1 cellular context compared by ENCODE assay signal in the genomic region with DNA sequence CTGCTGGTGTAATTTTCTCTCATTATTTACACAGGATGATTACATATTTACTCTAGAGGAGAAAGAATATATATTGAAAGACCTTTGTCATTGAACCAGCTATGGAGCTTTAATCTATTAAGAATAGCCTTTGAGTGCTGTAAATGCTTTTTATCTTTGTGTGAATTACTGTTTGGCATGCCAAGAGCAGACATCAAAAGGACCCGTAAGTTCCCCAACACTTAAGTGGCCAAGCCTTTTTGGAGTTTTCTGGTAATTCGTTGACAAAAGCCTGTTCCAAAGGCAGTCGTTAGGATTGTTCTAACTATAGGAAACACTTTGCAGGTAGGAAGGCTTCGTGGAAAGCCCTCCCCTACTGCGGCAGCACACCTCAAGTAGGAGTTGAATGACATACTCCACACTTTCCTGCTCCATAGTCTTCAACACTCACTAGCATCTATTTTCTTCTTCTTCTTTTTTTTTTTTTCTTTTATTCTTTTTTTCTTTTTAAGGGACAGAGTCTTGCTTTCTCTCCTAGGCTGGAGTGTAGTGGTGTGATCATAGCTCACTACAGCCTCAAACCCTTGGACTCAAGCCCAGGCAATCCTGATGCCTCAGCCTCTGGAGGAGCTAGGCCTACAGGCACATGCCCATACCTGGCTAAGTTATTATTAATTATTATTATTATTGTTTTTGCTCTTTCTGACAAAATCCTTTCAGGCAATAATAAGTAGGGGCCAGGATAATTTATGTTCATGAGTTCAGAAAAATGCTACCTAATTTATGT.
TF ChIP-seq lines count a peak whose summit lies in the region.

No MANE protein-coding gene starts in this region.

TF ChIP-seq in HCT116, 20 proteins besides CTCF, POLR2A, EP300 and RAD21 (continued from another document):
- TF ChIP-seq MAX (IDR thresholded peaks at IDR 0.05): peak; percentile 46
- TF ChIP-seq ZNF274 (IDR thresholded peaks at IDR 0.05; ENCODE audit: low read depth, low read length): no peak
- TF ChIP-seq ZFX (IDR thresholded peaks at IDR 0.05): no peak; the same call in 1 of the 2 replicates
- TF ChIP-seq SRF (IDR thresholded peaks at IDR 0.05; ENCODE audit: low read depth): no peak
- TF ChIP-seq, protein P1, sequence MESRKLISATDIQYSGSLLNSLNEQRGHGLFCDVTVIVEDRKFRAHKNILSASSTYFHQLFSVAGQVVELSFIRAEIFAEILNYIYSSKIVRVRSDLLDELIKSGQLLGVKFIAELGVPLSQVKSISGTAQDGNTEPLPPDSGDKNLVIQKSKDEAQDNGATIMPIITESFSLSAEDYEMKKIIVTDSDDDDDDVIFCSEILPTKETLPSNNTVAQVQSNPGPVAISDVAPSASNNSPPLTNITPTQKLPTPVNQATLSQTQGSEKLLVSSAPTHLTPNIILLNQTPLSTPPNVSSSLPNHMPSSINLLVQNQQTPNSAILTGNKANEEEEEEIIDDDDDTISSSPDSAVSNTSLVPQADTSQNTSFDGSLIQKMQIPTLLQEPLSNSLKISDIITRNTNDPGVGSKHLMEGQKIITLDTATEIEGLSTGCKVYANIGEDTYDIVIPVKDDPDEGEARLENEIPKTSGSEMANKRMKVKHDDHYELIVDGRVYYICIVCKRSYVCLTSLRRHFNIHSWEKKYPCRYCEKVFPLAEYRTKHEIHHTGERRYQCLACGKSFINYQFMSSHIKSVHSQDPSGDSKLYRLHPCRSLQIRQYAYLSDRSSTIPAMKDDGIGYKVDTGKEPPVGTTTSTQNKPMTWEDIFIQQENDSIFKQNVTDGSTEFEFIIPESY (IDR thresholded peaks at IDR 0.05; ENCODE audit: extremely low read depth, insufficient replicate concordance, low read length): peak; percentile 4
- TF ChIP-seq REST (IDR thresholded peaks at IDR 0.05; ENCODE audit: low read depth): no peak
- no peak for TF ChIP-seq FOSL1 (IDR thresholded peaks at IDR 0.05; ENCODE audit: low read depth)
- no peak for TF ChIP-seq EZH2 (IDR thresholded peaks at IDR 0.05)
- TF ChIP-seq EGR1 (IDR thresholded peaks at IDR 0.05; ENCODE audit: low read depth): 0 out of 2 replicates have a peak, but pooled peaks have one; percentile 2
- no peak for TF ChIP-seq SIN3A (IDR thresholded peaks at IDR 0.05; ENCODE audit: low read depth)
- 0 out of 2 replicates have a peak, but pooled peaks have one; percentile 29 for TF ChIP-seq CEBPB (IDR thresholded peaks at IDR 0.05; ENCODE audit: low read depth)
